1 cellular context compared by ENCODE assay signal in genomic region chr17:29619251-29619650, GRCh38.
A peak's percentile ranks its signal among the peaks of the same experiment; 100 is the strongest.
TF ChIP-seq lines count a peak whose summit lies in the region.

No MANE protein-coding gene starts in this region.

TF ChIP-seq in HepG2, 621 proteins besides CTCF, POLR2A, EP300 and RAD21:
- TF ChIP-seq SMC3 (IDR thresholded peaks at IDR 0.05; ENCODE audit: low read length), result 0 out of 2 replicates have a peak, but pooled peaks have one; percentile 2
- no peak for TF ChIP-seq ZBTB8A (CRISPR knock-in tag; IDR thresholded peaks at IDR 0.05; ENCODE audit: borderline replicate concordance, low read depth)
